ENCODE assay signal across 8 cellular contexts in genomic region chr11:123505546-123506299, GRCh38.
DNase-seq lines count a peak whose midpoint lies in the region; ATAC-seq and TF ChIP-seq lines count a peak whose summit lies in the region.

No MANE protein-coding gene starts in this region.

- H3K27ac Mint-ChIP-seq in activated T-cell treated with anti-CD3 and anti-CD28 coated beads, Interleukin-2, amount 50 U/mL, for 72 hours, result peak overlapping the region; percentile 3
- H3K27ac Mint-ChIP-seq in activated T-cell treated with anti-CD3 and anti-CD28 coated beads, Interleukin-2, amount 50 U/mL, for 24 hours, result no peak overlapping the region
- no peak overlapping the region for H3K27ac Mint-ChIP-seq in stimulated activated naive B cell treated with anti-CD40 and anti-IgM and Interleukin-4, amounts not matched to agents 10 μg/mL and 1 μg/mL and 100 μg/mL, for 72 hours

- no peaks in the 10 kb centered on the region for H3K9me3 ChIP-seq in heart right ventricle

- intact Hi-C loops in heart right ventricle (cut with DNase I), result no loop called here

- no peak for TF ChIP-seq CTCF in heart right ventricle (IDR thresholded peaks at IDR 0.05)

- H3K36me3 Mint-ChIP-seq in activated T-cell treated with anti-CD3 and anti-CD28 coated beads, Interleukin-2, amount 50 U/mL, for 72 hours (ENCODE audit: insufficient read depth in 2 of 2), result peaks cover 0 to 3% of the 10 kb centered on the region in 2 donors
- H3K36me3 Mint-ChIP-seq in activated T-cell treated with anti-CD3 and anti-CD28 coated beads, Interleukin-2, amount 50 U/mL, for 24 hours (ENCODE audit: low read depth), result peaks cover 4% of the 10 kb centered on the region
- no peaks in the 10 kb centered on the region for H3K36me3 Mint-ChIP-seq in stimulated activated naive B cell treated with anti-CD40 and anti-IgM and Interleukin-4, amounts not matched to agents 10 μg/mL and 1 μg/mL and 100 μg/mL, for 72 hours

- no peak overlapping the region for H3K4me3 ChIP-seq in heart right ventricle

- ATAC-seq in activated T-cell treated with anti-CD3 and anti-CD28 coated beads, Interleukin-2, amount 50 U/mL, for 72 hours (replicated peaks in 1 of 2), result no peak
- ATAC-seq in HG02870 (IDR thresholded peaks at IDR 0.05; ENCODE audit: unreplicated experiment) (peak; percentile 62), heart right ventricle (no peak)
- peak; percentile 64 to 83 for ATAC-seq in stimulated activated naive B cell treated with anti-CD40 and anti-IgM and Interleukin-4, amounts not matched to agents 10 μg/mL and 1 μg/mL and 100 μg/mL, for 72 hours (replicated peaks)

- no peak overlapping the region for H3K27ac ChIP-seq in heart right ventricle

- 71 to 72% methylated on average over 6 of the region's 6 CpGs for WGBS in heart right ventricle, 2 donors

- peaks cover 0 to 11% (median 0%) of the 10 kb centered on the region in 9 donors for H3K4me1 ChIP-seq in heart right ventricle

- no peaks in the 10 kb centered on the region for H3K27me3 Mint-ChIP-seq in activated T-cell treated with anti-CD3 and anti-CD28 coated beads, Interleukin-2, amount 50 U/mL, for 72 hours (ENCODE audit: low read depth)
- H3K27me3 Mint-ChIP-seq in activated T-cell treated with anti-CD3 and anti-CD28 coated beads, Interleukin-2, amount 50 U/mL, for 24 hours, result no peaks in the 10 kb centered on the region
- H3K27me3 Mint-ChIP-seq in stimulated activated naive B cell treated with anti-CD40 and anti-IgM and Interleukin-4, amounts not matched to agents 10 μg/mL and 1 μg/mL and 100 μg/mL, for 72 hours, result peaks cover 0 to under 1% of the 10 kb centered on the region in 2 donors

- H3K4me1 Mint-ChIP-seq in activated T-cell treated with anti-CD3 and anti-CD28 coated beads, Interleukin-2, amount 50 U/mL, for 72 hours (ENCODE audit: low read depth), result peaks cover 27% of the 10 kb centered on the region
- H3K4me1 Mint-ChIP-seq in activated T-cell treated with anti-CD3 and anti-CD28 coated beads, Interleukin-2, amount 50 U/mL, for 24 hours (ENCODE audit: low read depth), result peaks cover 13% of the 10 kb centered on the region
- peaks cover 6 to 20% of the 10 kb centered on the region in 2 donors for H3K4me1 Mint-ChIP-seq in stimulated activated naive B cell treated with anti-CD40 and anti-IgM and Interleukin-4, amounts not matched to agents 10 μg/mL and 1 μg/mL and 100 μg/mL, for 72 hours

- no peaks in the 10 kb centered on the region for H3K9me3 Mint-ChIP-seq in activated T-cell treated with anti-CD3 and anti-CD28 coated beads, Interleukin-2, amount 50 U/mL, for 72 hours
- no peaks in the 10 kb centered on the region for H3K9me3 Mint-ChIP-seq in activated T-cell treated with anti-CD3 and anti-CD28 coated beads, Interleukin-2, amount 50 U/mL, for 24 hours
- H3K9me3 Mint-ChIP-seq in stimulated activated naive B cell treated with anti-CD40 and anti-IgM and Interleukin-4, amounts not matched to agents 10 μg/mL and 1 μg/mL and 100 μg/mL, for 72 hours, result no peaks in the 10 kb centered on the region

- H3K4me3 Mint-ChIP-seq in activated T-cell treated with anti-CD3 and anti-CD28 coated beads, Interleukin-2, amount 50 U/mL, for 72 hours, result no peak overlapping the region
- no peak overlapping the region for H3K4me3 Mint-ChIP-seq in activated T-cell treated with anti-CD3 and anti-CD28 coated beads, Interleukin-2, amount 50 U/mL, for 24 hours
- no peak overlapping the region for H3K4me3 Mint-ChIP-seq in stimulated activated naive B cell treated with anti-CD40 and anti-IgM and Interleukin-4, amounts not matched to agents 10 μg/mL and 1 μg/mL and 100 μg/mL, for 72 hours

- H3K36me3 ChIP-seq in heart right ventricle, result no peaks in the 10 kb centered on the region

- no peak for DNase-seq in activated T-cell treated with anti-CD3 and anti-CD28 coated beads, Interleukin-2, amount 50 U/mL, for 72 hours
- DNase-seq in activated T-cell treated with anti-CD3 and anti-CD28 coated beads, Interleukin-2, amount 50 U/mL, for 24 hours, result no peak
- peak; percentile 66 for DNase-seq in SK-N-DZ (ENCODE audit: low spot score)
- DNase-seq in stimulated activated naive B cell treated with anti-CD40 and anti-IgM and Interleukin-4, amounts not matched to agents 10 μg/mL and 1 μg/mL and 100 μg/mL, for 72 hours, result no peak
- no peak for DNase-seq in dermis blood vessel endothelial cell
- DNase-seq in heart right ventricle, result no peak
- no peak for DNase-seq in T1000 (lab: John Stamatoyannopoulos, UW)

- no peaks in the 10 kb centered on the region for H3K27me3 ChIP-seq in heart right ventricle

Comparison
In these comparisons a context has a peak if more than half of its experiments do, and no peak if none do; other contexts are left out.
1. ATAC-seq: peak in HG02870 (single experiment) and stimulated activated naive B cell treated with anti-CD40 and anti-IgM and Interleukin-4, amounts not matched to agents 10 μg/mL and 1 μg/mL and 100 μg/mL, for 72 hours (2 of 2); none in activated T-cell treated with anti-CD3 and anti-CD28 coated beads, Interleukin-2, amount 50 U/mL, for 72 hours (0 of 2) and heart right ventricle (0 of 8).